15 cellular contexts compared by ENCODE assay signal in genomic region chr4:84719115-84719514, GRCh38.
"Had no signal": no experiment of that assay in that cellular context is flagged by ENCODE, and none has a peak within 500 bp of the region (broad histone marks: within the 10 kb centered on the region; RNA-seq: fewer than 3 reads in every experiment).

No MANE protein-coding gene starts in this region.

- H3K27me3 ChIP-seq: colonic mucosa, foreskin keratinocyte, heart left ventricle, SJCRH30, tibial artery had no signal

- H3K9me3 ChIP-seq: colonic mucosa, heart left ventricle, SJCRH30, tibial artery had no signal

- H3K4me1 Mint-ChIP-seq: activated naive CD8-positive, alpha-beta T cell treated with anti-CD3 and anti-CD28 coated beads for 36 hours; memory B cell had no signal

- H3K4me3 Mint-ChIP-seq: activated CD4-positive, alpha-beta memory T cell treated with anti-CD3 and anti-CD28 coated beads for 36 hours; activated naive CD8-positive, alpha-beta T cell treated with anti-CD3 and anti-CD28 coated beads for 36 hours; memory B cell had no signal

- H3K4me1 ChIP-seq: colonic mucosa, foreskin keratinocyte, SJCRH30, tibial artery had no signal

- H3K9me3 Mint-ChIP-seq: activated CD4-positive, alpha-beta memory T cell treated with anti-CD3 and anti-CD28 coated beads for 36 hours; activated naive CD8-positive, alpha-beta T cell treated with anti-CD3 and anti-CD28 coated beads for 36 hours; memory B cell had no signal

- H3K27ac ChIP-seq: colonic mucosa, foreskin keratinocyte, SJCRH30, skin epidermis, tibial artery had no signal

- H3K27ac Mint-ChIP-seq: activated CD4-positive, alpha-beta memory T cell treated with anti-CD3 and anti-CD28 coated beads for 36 hours; activated naive CD8-positive, alpha-beta T cell treated with anti-CD3 and anti-CD28 coated beads for 36 hours; memory B cell had no signal

- H3K27me3 Mint-ChIP-seq: activated CD4-positive, alpha-beta memory T cell treated with anti-CD3 and anti-CD28 coated beads for 36 hours; activated naive CD8-positive, alpha-beta T cell treated with anti-CD3 and anti-CD28 coated beads for 36 hours; memory B cell had no signal

- H3K4me3 ChIP-seq: colonic mucosa, heart left ventricle, SJCRH30, skin epidermis, tibial artery had no signal

- H3K36me3 ChIP-seq: colonic mucosa had no signal

- ATAC-seq: foreskin keratinocyte, left lobe of liver had no signal

- H3K36me3 Mint-ChIP-seq: activated CD4-positive, alpha-beta memory T cell treated with anti-CD3 and anti-CD28 coated beads for 36 hours; activated naive CD8-positive, alpha-beta T cell treated with anti-CD3 and anti-CD28 coated beads for 36 hours; memory B cell had no signal

- DNase-seq: activated CD4-positive, alpha-beta memory T cell treated with anti-CD3 and anti-CD28 coated beads for 36 hours; activated gamma-delta T cell; activated naive CD8-positive, alpha-beta T cell treated with anti-CD3 and anti-CD28 coated beads for 36 hours; activated T-cell treated with anti-CD3 and anti-CD28 coated beads, Interleukin-2, amount 50 U/mL, for 48 hours; anterior cingulate cortex; colonic mucosa; effector CD4-positive, alpha-beta T cell; foreskin keratinocyte; heart left ventricle; SJCRH30; T-helper 9 cell; tibial artery had no signal
